28 cellular contexts compared by ENCODE assay signal in genomic region chr14:40838601-40839000, GRCh38.
"Had no signal": no experiment of that assay in that cellular context is flagged by ENCODE, and none has a peak within 500 bp of the region (broad histone marks: within the 10 kb centered on the region; RNA-seq: fewer than 3 reads in every experiment).

No MANE protein-coding gene starts in this region.

- H3K9ac ChIP-seq: neural progenitor cell, parathyroid adenoma had no signal

- DNase-seq: natural killer cell; occipital lobe; ovary; posterior cingulate gyrus; psoas muscle; right cardiac atrium; spleen; stimulated activated CD4-positive, alpha-beta T cell treated with anti-CD3 and anti-CD28 coated beads, Interleukin-12 subunit alpha, Interleukin-12 subunit beta, amount 100 ng/mL, for 4 hours; stimulated activated CD4-positive, alpha-beta T cell treated with anti-CD3 and anti-CD28 coated beads, Interleukin-1b, Interleukin-23, amount 100 ng/mL, for 48 hours; stimulated activated CD4-positive, alpha-beta T cell treated with anti-CD3 and anti-CD28 coated beads, Interleukin-4, amount 100 ng/mL, for 1 hour; stimulated activated CD4-positive, alpha-beta T cell treated with anti-CD3 and anti-CD28 coated beads, Interleukin-4, amount 100 ng/mL, for 4 hours; stimulated activated CD8-positive, alpha-beta memory T cell treated with anti-CD3 and anti-CD28 coated beads, Interleukin-4, amount 100 ng/mL, for 48 hours; stimulated activated naive CD4-positive, alpha-beta T cell; stimulated activated naive CD8-positive, alpha-beta T cell treated with anti-CD3 and anti-CD28 coated beads, Interleukin-15, amount 100 ng/mL, for 72 hours; stimulated activated naive CD8-positive, alpha-beta T cell treated with anti-CD3 and anti-CD28 coated beads, Interleukin-15, Interleukin-2, amounts not matched to agents 100 U/mL and 50 U/mL, for 24 hours; substantia nigra; testis; tibial artery; transverse colon; upper lobe of right lung; uterus had no signal

- H3K27ac ChIP-seq: neural progenitor cell, ovary, parathyroid adenoma, psoas muscle, skin epidermis, spleen, suprapubic skin, testis, tibial artery, transverse colon, upper lobe of right lung, uterus had no signal

- H2AFZ ChIP-seq: neural progenitor cell, parathyroid adenoma had no signal

- H3K27me3 ChIP-seq: neural progenitor cell, ovary, spleen, suprapubic skin, testis, tibial artery, transverse colon, upper lobe of right lung, uterus had no signal

- ATAC-seq: natural killer cell; psoas muscle; right cardiac atrium; sciatic nerve; stimulated activated memory B cell treated with anti-CD40 and anti-IgM and Interleukin-4, amounts not matched to agents 10 μg/mL and 1 μg/mL and 100 μg/mL, for 72 hours; stimulated activated naive CD8-positive, alpha-beta T cell treated with anti-CD3 and anti-CD28 coated beads, Interleukin-15, amount 100 ng/mL, for 72 hours; stimulated activated naive CD8-positive, alpha-beta T cell treated with anti-CD3 and anti-CD28 coated beads, Interleukin-15, Interleukin-2, amounts not matched to agents 100 U/mL and 50 U/mL, for 24 hours; upper lobe of right lung had no signal

- H3K4me2 ChIP-seq: neural progenitor cell, smooth muscle cell had no signal

- H3K9me3 ChIP-seq: ovary, psoas muscle, testis, tibial artery, upper lobe of right lung, uterus had no signal

- H3K4me1 ChIP-seq: parathyroid adenoma, psoas muscle, spleen, suprapubic skin, testis, tibial artery, transverse colon, upper lobe of right lung, uterus had no signal

- H3K36me3 ChIP-seq: neural progenitor cell, ovary, spleen, suprapubic skin, tibial artery, transverse colon, upper lobe of right lung, uterus had no signal

- H3K79me2 ChIP-seq: parathyroid adenoma had no signal

- H3K4me3 ChIP-seq: neural progenitor cell, ovary, psoas muscle, skin epidermis, smooth muscle cell, spleen, suprapubic skin, testis, tibial artery, transverse colon, upper lobe of right lung, uterus had no signal
